1 cellular context compared by ENCODE assay signal in genomic region chr14:65072937-65073336, GRCh38.
TF ChIP-seq lines count a peak whose summit lies in the region.

No MANE protein-coding gene starts in this region.

TF ChIP-seq in HEK293, 187 proteins besides CTCF, POLR2A, EP300 and RAD21 (continued from another document):
- TF ChIP-seq ZNF148 (tag by site-specific recombination; IDR thresholded peaks at IDR 0.05; ENCODE audit: borderline replicate concordance) = no peak
- no peak for TF ChIP-seq ZNF677 (tag by site-specific recombination; IDR thresholded peaks at IDR 0.05)
